1 cellular context compared by ENCODE assay signal in the genomic region with DNA sequence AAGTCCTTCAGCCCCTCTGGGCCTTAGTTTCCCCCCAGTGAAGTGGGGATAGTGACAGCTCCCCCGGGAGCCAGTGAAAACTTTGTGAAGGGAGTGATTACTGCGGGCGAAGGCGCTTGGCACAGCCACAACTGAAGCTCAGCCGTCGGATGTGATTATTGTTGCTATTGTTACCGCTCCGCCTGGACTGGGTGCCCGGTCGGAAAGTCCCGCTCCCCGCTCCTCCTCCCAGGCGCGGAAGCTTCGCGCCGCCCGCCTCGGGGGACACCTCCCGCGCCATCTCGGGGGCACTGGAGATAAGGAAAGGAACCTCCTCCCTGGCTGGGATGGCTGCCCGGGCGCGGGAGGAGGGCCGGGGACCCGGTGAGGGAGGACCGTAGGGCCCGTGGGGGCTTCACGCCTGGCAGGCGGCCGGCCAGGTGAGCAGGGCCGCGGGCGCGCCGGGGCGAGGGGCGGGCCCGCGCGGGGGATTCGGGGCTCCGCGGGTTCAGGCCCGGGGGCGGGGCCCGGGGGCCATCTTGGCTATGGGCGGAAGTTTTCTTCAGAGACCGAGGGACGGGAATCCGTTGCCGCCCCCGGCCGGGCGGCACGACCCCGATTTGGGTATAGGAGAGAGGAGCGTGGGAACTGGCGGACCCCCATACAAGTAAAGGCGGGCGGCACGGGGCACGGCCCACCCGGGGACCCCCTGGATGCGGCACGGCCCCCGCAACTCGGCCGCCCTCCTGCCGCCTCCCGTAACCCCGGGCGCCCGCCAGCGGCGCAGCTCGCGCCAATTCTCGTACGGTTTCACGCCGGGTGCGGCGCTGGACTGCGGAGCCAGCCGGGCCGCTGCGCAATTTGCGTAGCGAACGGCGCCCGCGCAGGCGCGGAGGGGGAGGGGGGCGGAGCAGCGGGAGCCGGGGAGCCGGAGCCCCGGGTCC.
TF ChIP-seq lines count a peak whose summit lies in the region.

A gene with protein sequence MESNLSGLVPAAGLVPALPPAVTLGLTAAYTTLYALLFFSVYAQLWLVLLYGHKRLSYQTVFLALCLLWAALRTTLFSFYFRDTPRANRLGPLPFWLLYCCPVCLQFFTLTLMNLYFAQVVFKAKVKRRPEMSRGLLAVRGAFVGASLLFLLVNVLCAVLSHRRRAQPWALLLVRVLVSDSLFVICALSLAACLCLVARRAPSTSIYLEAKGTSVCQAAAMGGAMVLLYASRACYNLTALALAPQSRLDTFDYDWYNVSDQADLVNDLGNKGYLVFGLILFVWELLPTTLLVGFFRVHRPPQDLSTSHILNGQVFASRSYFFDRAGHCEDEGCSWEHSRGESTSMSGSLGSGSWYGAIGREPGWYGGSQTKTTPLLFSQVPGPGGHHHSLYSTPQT (plus strand): TSS at position 887 of the 923 bp plus-strand sequence. CDS start 677 bp downstream, outside the sequence.

TF ChIP-seq in K562, 482 proteins besides CTCF, POLR2A, EP300 and RAD21 (continued from another document and continues in another):
- TF ChIP-seq, protein P1, sequence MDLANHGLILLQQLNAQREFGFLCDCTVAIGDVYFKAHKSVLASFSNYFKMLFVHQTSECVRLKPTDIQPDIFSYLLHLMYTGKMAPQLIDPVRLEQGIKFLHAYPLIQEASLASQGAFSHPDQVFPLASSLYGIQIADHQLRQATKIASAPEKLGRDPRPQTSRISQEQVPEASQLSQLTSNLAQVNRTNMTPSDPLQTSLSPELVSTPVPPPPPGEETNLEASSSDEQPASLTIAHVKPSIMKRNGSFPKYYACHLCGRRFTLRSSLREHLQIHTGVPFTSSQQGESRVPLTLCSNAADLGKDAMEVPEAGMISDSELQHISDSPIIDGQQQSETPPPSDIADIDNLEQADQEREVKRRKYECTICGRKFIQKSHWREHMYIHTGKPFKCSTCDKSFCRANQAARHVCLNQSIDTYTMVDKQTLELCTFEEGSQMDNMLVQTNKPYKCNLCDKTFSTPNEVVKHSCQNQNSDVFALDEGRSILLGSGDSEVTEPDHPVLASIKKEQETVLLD (IDR thresholded peaks at IDR 0.05) = 0 out of 2 replicates have a peak, but pooled peaks have one; percentile 38
- TF ChIP-seq RBBP5 (IDR thresholded peaks at IDR 0.05; ENCODE audit: borderline replicate concordance, insufficient read depth, low read length, poor library complexity, severe bottlenecking) = peak; percentile 38
- TF ChIP-seq, protein P2, sequence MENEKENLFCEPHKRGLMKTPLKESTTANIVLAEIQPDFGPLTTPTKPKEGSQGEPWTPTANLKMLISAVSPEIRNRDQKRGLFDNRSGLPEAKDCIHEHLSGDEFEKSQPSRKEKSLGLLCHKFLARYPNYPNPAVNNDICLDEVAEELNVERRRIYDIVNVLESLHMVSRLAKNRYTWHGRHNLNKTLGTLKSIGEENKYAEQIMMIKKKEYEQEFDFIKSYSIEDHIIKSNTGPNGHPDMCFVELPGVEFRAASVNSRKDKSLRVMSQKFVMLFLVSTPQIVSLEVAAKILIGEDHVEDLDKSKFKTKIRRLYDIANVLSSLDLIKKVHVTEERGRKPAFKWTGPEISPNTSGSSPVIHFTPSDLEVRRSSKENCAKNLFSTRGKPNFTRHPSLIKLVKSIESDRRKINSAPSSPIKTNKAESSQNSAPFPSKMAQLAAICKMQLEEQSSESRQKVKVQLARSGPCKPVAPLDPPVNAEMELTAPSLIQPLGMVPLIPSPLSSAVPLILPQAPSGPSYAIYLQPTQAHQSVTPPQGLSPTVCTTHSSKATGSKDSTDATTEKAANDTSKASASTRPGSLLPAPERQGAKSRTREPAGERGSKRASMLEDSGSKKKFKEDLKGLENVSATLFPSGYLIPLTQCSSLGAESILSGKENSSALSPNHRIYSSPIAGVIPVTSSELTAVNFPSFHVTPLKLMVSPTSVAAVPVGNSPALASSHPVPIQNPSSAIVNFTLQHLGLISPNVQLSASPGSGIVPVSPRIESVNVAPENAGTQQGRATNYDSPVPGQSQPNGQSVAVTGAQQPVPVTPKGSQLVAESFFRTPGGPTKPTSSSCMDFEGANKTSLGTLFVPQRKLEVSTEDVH (IDR thresholded peaks at IDR 0.05; ENCODE audit: low read depth, partially characterized antibody) = peak; percentile 35
- TF ChIP-seq RFX7 (CRISPR knock-in tag; IDR thresholded peaks at IDR 0.05) = 0 out of 2 replicates have a peak, but pooled peaks have one; percentile 74
- TF ChIP-seq RBFOX2 (IDR thresholded peaks at IDR 0.05; ENCODE audit: low read depth, low read length) = peak; percentile 87
- TF ChIP-seq ELF2 (CRISPR knock-in tag; IDR thresholded peaks at IDR 0.05) = peak; percentile 99
- TF ChIP-seq, protein P3, sequence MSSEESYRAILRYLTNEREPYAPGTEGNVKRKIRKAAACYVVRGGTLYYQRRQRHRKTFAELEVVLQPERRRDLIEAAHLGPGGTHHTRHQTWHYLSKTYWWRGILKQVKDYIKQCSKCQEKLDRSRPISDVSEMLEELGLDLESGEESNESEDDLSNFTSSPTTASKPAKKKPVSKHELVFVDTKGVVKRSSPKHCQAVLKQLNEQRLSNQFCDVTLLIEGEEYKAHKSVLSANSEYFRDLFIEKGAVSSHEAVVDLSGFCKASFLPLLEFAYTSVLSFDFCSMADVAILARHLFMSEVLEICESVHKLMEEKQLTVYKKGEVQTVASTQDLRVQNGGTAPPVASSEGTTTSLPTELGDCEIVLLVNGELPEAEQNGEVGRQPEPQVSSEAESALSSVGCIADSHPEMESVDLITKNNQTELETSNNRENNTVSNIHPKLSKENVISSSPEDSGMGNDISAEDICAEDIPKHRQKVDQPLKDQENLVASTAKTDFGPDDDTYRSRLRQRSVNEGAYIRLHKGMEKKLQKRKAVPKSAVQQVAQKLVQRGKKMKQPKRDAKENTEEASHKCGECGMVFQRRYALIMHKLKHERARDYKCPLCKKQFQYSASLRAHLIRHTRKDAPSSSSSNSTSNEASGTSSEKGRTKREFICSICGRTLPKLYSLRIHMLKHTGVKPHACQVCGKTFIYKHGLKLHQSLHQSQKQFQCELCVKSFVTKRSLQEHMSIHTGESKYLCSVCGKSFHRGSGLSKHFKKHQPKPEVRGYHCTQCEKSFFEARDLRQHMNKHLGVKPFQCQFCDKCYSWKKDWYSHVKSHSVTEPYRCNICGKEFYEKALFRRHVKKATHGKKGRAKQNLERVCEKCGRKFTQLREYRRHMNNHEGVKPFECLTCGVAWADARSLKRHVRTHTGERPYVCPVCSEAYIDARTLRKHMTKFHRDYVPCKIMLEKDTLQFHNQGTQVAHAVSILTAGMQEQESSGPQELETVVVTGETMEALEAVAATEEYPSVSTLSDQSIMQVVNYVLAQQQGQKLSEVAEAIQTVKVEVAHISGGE (CRISPR knock-in tag; IDR thresholded peaks at IDR 0.05) = peak in 2 of 3 experiments; percentile 43 to 89; a peak in 3 of 6 replicates
- TF ChIP-seq, protein P4, sequence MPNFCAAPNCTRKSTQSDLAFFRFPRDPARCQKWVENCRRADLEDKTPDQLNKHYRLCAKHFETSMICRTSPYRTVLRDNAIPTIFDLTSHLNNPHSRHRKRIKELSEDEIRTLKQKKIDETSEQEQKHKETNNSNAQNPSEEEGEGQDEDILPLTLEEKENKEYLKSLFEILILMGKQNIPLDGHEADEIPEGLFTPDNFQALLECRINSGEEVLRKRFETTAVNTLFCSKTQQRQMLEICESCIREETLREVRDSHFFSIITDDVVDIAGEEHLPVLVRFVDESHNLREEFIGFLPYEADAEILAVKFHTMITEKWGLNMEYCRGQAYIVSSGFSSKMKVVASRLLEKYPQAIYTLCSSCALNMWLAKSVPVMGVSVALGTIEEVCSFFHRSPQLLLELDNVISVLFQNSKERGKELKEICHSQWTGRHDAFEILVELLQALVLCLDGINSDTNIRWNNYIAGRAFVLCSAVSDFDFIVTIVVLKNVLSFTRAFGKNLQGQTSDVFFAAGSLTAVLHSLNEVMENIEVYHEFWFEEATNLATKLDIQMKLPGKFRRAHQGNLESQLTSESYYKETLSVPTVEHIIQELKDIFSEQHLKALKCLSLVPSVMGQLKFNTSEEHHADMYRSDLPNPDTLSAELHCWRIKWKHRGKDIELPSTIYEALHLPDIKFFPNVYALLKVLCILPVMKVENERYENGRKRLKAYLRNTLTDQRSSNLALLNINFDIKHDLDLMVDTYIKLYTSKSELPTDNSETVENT (CRISPR knock-in tag; IDR thresholded peaks at IDR 0.05) = peak; percentile 42; the same call in 1 of the 2 replicates
- TF ChIP-seq ZBTB7A (IDR thresholded peaks at IDR 0.05; ENCODE audit: borderline replicate concordance, control insufficient read depth, low read depth, low read length) = peak; percentile 83; the same call in 1 of the 2 replicates
- peak; percentile 82 for TF ChIP-seq SAP30 (IDR thresholded peaks at IDR 0.05; ENCODE audit: borderline replicate concordance, insufficient read depth, low read depth, low read length, poor library complexity, severe bottlenecking)
- 0 out of 2 replicates have a peak, but pooled peaks have one; percentile 20 for TF ChIP-seq CAMTA2 (CRISPR knock-in tag; conservative IDR thresholded peaks at IDR 0.05)
- TF ChIP-seq ZNF830 (CRISPR knock-in tag; IDR thresholded peaks at IDR 0.05) = 0 out of 2 replicates have a peak, but pooled peaks have one; percentile 37
- peak; percentile 100 for TF ChIP-seq SRSF1 (IDR thresholded peaks at IDR 0.05; ENCODE audit: low read depth, low read length)
- TF ChIP-seq, protein P5, sequence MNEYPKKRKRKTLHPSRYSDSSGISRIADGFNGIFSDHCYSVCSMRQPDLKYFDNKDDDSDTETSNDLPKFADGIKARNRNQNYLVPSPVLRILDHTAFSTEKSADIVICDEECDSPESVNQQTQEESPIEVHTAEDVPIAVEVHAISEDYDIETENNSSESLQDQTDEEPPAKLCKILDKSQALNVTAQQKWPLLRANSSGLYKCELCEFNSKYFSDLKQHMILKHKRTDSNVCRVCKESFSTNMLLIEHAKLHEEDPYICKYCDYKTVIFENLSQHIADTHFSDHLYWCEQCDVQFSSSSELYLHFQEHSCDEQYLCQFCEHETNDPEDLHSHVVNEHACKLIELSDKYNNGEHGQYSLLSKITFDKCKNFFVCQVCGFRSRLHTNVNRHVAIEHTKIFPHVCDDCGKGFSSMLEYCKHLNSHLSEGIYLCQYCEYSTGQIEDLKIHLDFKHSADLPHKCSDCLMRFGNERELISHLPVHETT (CRISPR knock-in tag; conservative IDR thresholded peaks at IDR 0.05 in 1 of 2, IDR thresholded peaks at IDR 0.05 in 1 of 2) = peak; percentile 47 to 89; a peak in 1 of 4 replicates
- 0 out of 2 replicates have a peak, but pooled peaks have one; percentile 36 for TF ChIP-seq NFIC (IDR thresholded peaks at IDR 0.05)
- peak; percentile 57; the same call in 1 of the 2 replicates for TF ChIP-seq NFRKB (IDR thresholded peaks at IDR 0.05; ENCODE audit: low read depth)
- TF ChIP-seq NR2C1 (IDR thresholded peaks at IDR 0.05) = peak; percentile 74
- peak; percentile 83 for TF ChIP-seq NR2C1 (tag; IDR thresholded peaks at IDR 0.05)
- peak; percentile 96 for TF ChIP-seq PTBP1 (IDR thresholded peaks at IDR 0.05; ENCODE audit: low read depth, low read length)
- peak; percentile 86 for TF ChIP-seq MTA1 (IDR thresholded peaks at IDR 0.05; ENCODE audit: borderline replicate concordance)
- peak; percentile 8; the same call in 1 of the 2 replicates for TF ChIP-seq JUND (IDR thresholded peaks at IDR 0.05; ENCODE audit: borderline replicate concordance, low read depth, low read length)
- TF ChIP-seq JUND (tag; IDR thresholded peaks at IDR 0.05; ENCODE audit: borderline replicate concordance, low read depth, low read length) = no peak
- TF ChIP-seq SRSF7 (optimal IDR thresholded peaks at IDR 0.05; ENCODE audit: low read depth, low read length) = peak; percentile 69
- TF ChIP-seq KLF1 (tag; IDR thresholded peaks at IDR 0.05) = 0 out of 2 replicates have a peak, but pooled peaks have one; percentile 10
- TF ChIP-seq, protein P6, sequence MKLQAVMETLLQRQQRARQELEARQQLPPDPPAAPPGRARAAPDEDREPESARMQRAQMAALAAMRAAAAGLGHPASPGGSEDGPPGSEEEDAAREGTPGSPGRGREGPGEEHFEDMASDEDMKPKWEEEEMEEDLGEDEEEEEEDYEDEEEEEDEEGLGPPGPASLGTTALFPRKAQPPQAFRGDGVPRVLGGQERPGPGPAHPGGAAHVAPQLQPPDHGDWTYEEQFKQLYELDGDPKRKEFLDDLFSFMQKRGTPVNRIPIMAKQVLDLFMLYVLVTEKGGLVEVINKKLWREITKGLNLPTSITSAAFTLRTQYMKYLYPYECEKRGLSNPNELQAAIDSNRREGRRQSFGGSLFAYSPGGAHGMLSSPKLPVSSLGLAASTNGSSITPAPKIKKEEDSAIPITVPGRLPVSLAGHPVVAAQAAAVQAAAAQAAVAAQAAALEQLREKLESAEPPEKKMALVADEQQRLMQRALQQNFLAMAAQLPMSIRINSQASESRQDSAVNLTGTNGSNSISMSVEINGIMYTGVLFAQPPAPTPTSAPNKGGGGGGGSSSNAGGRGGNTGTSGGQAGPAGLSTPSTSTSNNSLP (IDR thresholded peaks at IDR 0.05; ENCODE audit: borderline replicate concordance, low read depth, low read length) = no peak
- peak; percentile 97 for TF ChIP-seq CXXC5 (CRISPR knock-in tag; IDR thresholded peaks at IDR 0.05)
- peak; percentile 34; the same call in 1 of the 2 replicates for TF ChIP-seq GATA2 (CRISPR knock-in tag; IDR thresholded peaks at IDR 0.05)
- TF ChIP-seq, protein P7, sequence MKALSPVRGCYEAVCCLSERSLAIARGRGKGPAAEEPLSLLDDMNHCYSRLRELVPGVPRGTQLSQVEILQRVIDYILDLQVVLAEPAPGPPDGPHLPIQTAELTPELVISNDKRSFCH (CRISPR knock-in tag; IDR thresholded peaks at IDR 0.05) = no peak
- TF ChIP-seq, protein P7 (tag; IDR thresholded peaks at IDR 0.05) = 0 out of 2 replicates have a peak, but pooled peaks have one; percentile 23
- TF ChIP-seq JUNB (CRISPR knock-in tag; conservative IDR thresholded peaks at IDR 0.05) = no peak
- TF ChIP-seq, protein P8, sequence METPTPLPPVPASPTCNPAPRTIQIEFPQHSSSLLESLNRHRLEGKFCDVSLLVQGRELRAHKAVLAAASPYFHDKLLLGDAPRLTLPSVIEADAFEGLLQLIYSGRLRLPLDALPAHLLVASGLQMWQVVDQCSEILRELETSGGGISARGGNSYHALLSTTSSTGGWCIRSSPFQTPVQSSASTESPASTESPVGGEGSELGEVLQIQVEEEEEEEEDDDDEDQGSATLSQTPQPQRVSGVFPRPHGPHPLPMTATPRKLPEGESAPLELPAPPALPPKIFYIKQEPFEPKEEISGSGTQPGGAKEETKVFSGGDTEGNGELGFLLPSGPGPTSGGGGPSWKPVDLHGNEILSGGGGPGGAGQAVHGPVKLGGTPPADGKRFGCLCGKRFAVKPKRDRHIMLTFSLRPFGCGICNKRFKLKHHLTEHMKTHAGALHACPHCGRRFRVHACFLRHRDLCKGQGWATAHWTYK (CRISPR knock-in tag; IDR thresholded peaks at IDR 0.05) = peak; percentile 73
- TF ChIP-seq CTBP1 (IDR thresholded peaks at IDR 0.05; ENCODE audit: borderline replicate concordance) = peak; percentile 80
- TF ChIP-seq, protein P9, sequence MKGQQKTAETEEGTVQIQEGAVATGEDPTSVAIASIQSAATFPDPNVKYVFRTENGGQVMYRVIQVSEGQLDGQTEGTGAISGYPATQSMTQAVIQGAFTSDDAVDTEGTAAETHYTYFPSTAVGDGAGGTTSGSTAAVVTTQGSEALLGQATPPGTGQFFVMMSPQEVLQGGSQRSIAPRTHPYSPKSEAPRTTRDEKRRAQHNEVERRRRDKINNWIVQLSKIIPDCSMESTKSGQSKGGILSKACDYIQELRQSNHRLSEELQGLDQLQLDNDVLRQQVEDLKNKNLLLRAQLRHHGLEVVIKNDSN (CRISPR knock-in tag; IDR thresholded peaks at IDR 0.05) = peak; percentile 5; the same call in 1 of the 2 replicates
- TF ChIP-seq, protein P10, sequence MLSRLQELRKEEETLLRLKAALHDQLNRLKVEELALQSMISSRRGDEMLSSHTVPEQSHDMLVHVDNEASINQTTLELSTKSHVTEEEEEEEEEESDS (CRISPR knock-in tag; IDR thresholded peaks at IDR 0.05) = no peak
- TF ChIP-seq HDAC2 (IDR thresholded peaks at IDR 0.05) = no peak
- TF ChIP-seq ZNF324 (CRISPR knock-in tag; IDR thresholded peaks at IDR 0.05) = peak; percentile 27; the same call in 1 of the 2 replicates
- TF ChIP-seq DPF2 (IDR thresholded peaks at IDR 0.05) = peak; percentile 32; the same call in 1 of the 2 replicates
